In the genomic region with DNA sequence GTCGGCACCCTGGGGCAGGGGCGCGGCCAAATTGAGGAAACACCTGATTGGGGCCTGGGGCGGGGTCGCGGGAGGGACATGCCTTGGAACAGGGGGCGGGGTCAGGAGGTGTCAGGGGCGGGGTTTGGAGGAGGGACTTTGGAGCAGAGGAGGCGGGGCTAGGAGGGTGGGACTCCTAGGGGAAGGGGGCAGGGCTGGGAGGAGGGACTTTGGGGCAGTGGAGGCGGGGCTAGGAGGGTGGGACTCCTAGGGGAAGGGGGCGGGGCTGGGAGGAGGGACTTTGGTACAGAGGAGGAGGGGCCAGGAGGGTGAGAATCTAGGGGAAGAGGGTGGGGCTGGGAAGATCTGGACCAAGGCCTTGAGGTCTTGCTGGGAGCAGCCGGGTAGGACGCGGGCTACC, we compare ENCODE assay signal across 9 cellular contexts. TPM values are rescaled to one million over a fixed set of nuclear protein-coding genes. Genes with fewer than 3 reads are reported as not detected.
A peak's percentile ranks its signal among the peaks of the same experiment; 100 is the strongest.
DNase-seq lines count a peak whose midpoint lies in the region; ATAC-seq, FAIRE-seq and TF ChIP-seq lines count a peak whose summit lies in the region.
"Had no signal": no experiment of that assay in that cellular context is flagged by ENCODE, and none has a peak within 500 bp of the region (broad histone marks: within the 10 kb centered on the region; RNA-seq: fewer than 3 reads in every experiment).

No MANE protein-coding gene starts in this region.

- H2BK5ac ChIP-seq in H9 (ENCODE audit: insufficient read length, low read length): no peak overlapping the region

- ATAC-seq in GM21786 (IDR thresholded peaks at IDR 0.05; ENCODE audit: unreplicated experiment): no peak

- no peak overlapping the region for H2BK20ac ChIP-seq in H9 (ENCODE audit: low read depth, low read length, poor library complexity, severe bottlenecking)

- H3K36me3 Mint-ChIP-seq in H9 (ENCODE audit: insufficient read depth in 1 of 3, low read depth in 3 of 3): peaks cover 0 to 15% (median 9%) of the 10 kb centered on the region in 3 experiments; a peak in 4 of 7 replicates
- H3K36me3 Mint-ChIP-seq in T-helper 2 cell treated with Interferon-gamma antibody and Interleukin-4, amounts not matched to agents 5 μg/mL and 100 μg/mL, for 36 hours (ENCODE audit: low read depth): no peaks in the 10 kb centered on the region

- H3K27ac Mint-ChIP-seq in H9: no peak overlapping the region
- no peak overlapping the region for H3K27ac Mint-ChIP-seq in T-helper 2 cell treated with Interferon-gamma antibody and Interleukin-4, amounts not matched to agents 5 μg/mL and 100 μg/mL, for 36 hours
- H3K27ac Mint-ChIP-seq: brain had no signal

- H4K8ac ChIP-seq in H9 (replicated peaks; ENCODE audit: insufficient read length, low read depth, low read length): no peak overlapping the region

- WGBS in H9 (ENCODE audit: extremely low coverage, insufficient read length, low lambda C conversion rate): no CpG with 5 or more reads among the region's 14 CpGs

- FAIRE-seq in kidney (lab: Jason Lieb, UNC): no peak

- peaks cover 22 to 33% of the 10 kb centered on the region in 2 experiments for H3K4me1 Mint-ChIP-seq in H9
- H3K4me1 Mint-ChIP-seq in T-helper 2 cell treated with Interferon-gamma antibody and Interleukin-4, amounts not matched to agents 5 μg/mL and 100 μg/mL, for 36 hours (ENCODE audit: low read depth): peaks cover 21% of the 10 kb centered on the region
- H3K4me1 Mint-ChIP-seq: brain had no signal

- H3K79me2 ChIP-seq in H9 (ENCODE audit: insufficient read depth, low read length): no peaks in the 10 kb centered on the region

- no peak overlapping the region for H2AK5ac ChIP-seq in H9 (ENCODE audit: insufficient read length, low read length)

- H2BK12ac ChIP-seq in H9 (ENCODE audit: insufficient read length, low read depth, low read length): no peak overlapping the region

- H3K27me3 Mint-ChIP-seq in H9 (ENCODE audit: low read depth): no peaks in the 10 kb centered on the region
- peaks cover 21% of the 10 kb centered on the region for H3K27me3 Mint-ChIP-seq in T-helper 2 cell treated with Interferon-gamma antibody and Interleukin-4, amounts not matched to agents 5 μg/mL and 100 μg/mL, for 36 hours (ENCODE audit: low read depth)

- H3K18ac ChIP-seq in H9 (ENCODE audit: insufficient read length, low read depth, low read length): no peak overlapping the region

- no peak for TF ChIP-seq CTCF in 22Rv1 (IDR thresholded peaks at IDR 0.05)
- no peak for TF ChIP-seq CTCF in H9 (conservative IDR thresholded peaks at IDR 0.05)
- no peak for TF ChIP-seq CTCF in kidney (IDR thresholded peaks at IDR 0.05; ENCODE audit: borderline replicate concordance, extremely low read depth, insufficient read depth)

- no peak overlapping the region for H3K4me3 ChIP-seq in kidney (ENCODE audit: low read length in 2 of 2)

- peak; percentile 94 for DNase-seq in H9
- DNase-seq in T-helper 2 cell treated with Interferon-gamma antibody and Interleukin-4, amounts not matched to agents 5 μg/mL and 100 μg/mL, for 36 hours (ENCODE audit: low spot score): peak; percentile 55
- DNase-seq in astrocyte of the hippocampus (ENCODE audit: low read depth, low spot score): peak; percentile 70
- DNase-seq in kidney: peak; percentile 93
- DNase-seq in stimulated activated CD4-positive, alpha-beta T cell treated with anti-CD3 and anti-CD28 coated beads, TNF-alpha, amount 100 ng/mL, for 4 hours (ENCODE audit: low read depth in 3 of 3): peak in 2 of 3 experiments; percentile 39 to 58
- no peak for DNase-seq in H4 (ENCODE audit: low spot score)

- H3K27ac ChIP-seq in 22Rv1: 0 out of 2 replicates have a peak overlapping the region, but pooled peaks have one; percentile 26
- H3K27ac ChIP-seq in H9 (ENCODE audit: insufficient read length, low read depth, low read length): no peak overlapping the region
- no peak overlapping the region for H3K27ac ChIP-seq in kidney (ENCODE audit: low read depth in 2 of 2, low read length in 2 of 2)

- H4K91ac ChIP-seq in H9 (ENCODE audit: insufficient read length, low read depth, low read length): no peak overlapping the region

- H2BK120ac ChIP-seq in H9 (ENCODE audit: low read depth, low read length, poor library complexity, severe bottlenecking): no peak overlapping the region

- H3K56ac ChIP-seq in H9 (ENCODE audit: insufficient read length, low read depth, low read length): no peak overlapping the region

- no peak overlapping the region for H3K4me2 ChIP-seq in H9 (ENCODE audit: insufficient read depth, insufficient read length, low read length)

- no peak overlapping the region for H4K5ac ChIP-seq in H9 (ENCODE audit: insufficient read length, low read depth, low read length)

- H4K20me1 ChIP-seq in H9 (ENCODE audit: control insufficient read depth, insufficient read depth, insufficient read length): peaks cover 3% of the 10 kb centered on the region

- no peak overlapping the region for H3K14ac ChIP-seq in H9 (ENCODE audit: insufficient read depth, low read length)

- H3K4me1 ChIP-seq in H9 (ENCODE audit: insufficient read depth, low read length) (peaks cover 3% of the 10 kb centered on the region; the same call in 1 of the 2 replicates), kidney (ENCODE audit: control insufficient read depth in 1 of 2, insufficient read depth in 1 of 2, low read depth in 1 of 2, low read length in 2 of 2) (peaks cover 0 to 2% of the 10 kb centered on the region in 2 donors)

- H3K4me3 Mint-ChIP-seq in H9: peak overlapping the region; percentile 80 to 87; a peak in 4 of 5 replicates
- peak overlapping the region; percentile 43 for H3K4me3 Mint-ChIP-seq in T-helper 2 cell treated with Interferon-gamma antibody and Interleukin-4, amounts not matched to agents 5 μg/mL and 100 μg/mL, for 36 hours

- H3T11ph ChIP-seq in H9 (ENCODE audit: low read length): no peak overlapping the region

- no peaks in the 10 kb centered on the region for H3K9me3 Mint-ChIP-seq in H9
- H3K9me3 Mint-ChIP-seq in T-helper 2 cell treated with Interferon-gamma antibody and Interleukin-4, amounts not matched to agents 5 μg/mL and 100 μg/mL, for 36 hours: no peaks in the 10 kb centered on the region

- H3K4ac ChIP-seq in H9 (ENCODE audit: low read depth, low read length): no peak overlapping the region

- no peaks in the 10 kb centered on the region for H3K79me1 ChIP-seq in H9 (ENCODE audit: insufficient read depth, low read depth, low read length, poor library complexity, severe bottlenecking)

- H3K9me3 ChIP-seq in H9 (ENCODE audit: control insufficient read depth, low read depth, low read length): no peaks in the 10 kb centered on the region
- H3K9me3 ChIP-seq in kidney (ENCODE audit: control insufficient read depth in 1 of 2, low read length in 2 of 2): no peaks in the 10 kb centered on the region

- H3K36me3 ChIP-seq in kidney (ENCODE audit: control insufficient read depth in 1 of 2, insufficient read depth in 2 of 2, low read length in 2 of 2): no peaks in the 10 kb centered on the region

- no peaks in the 10 kb centered on the region for H3K23me2 ChIP-seq in H9 (ENCODE audit: insufficient read length, low read depth, low read length, poor library complexity, severe bottlenecking)

- intact Hi-C loops in kidney (cut with DNase I): no loop called here

- H2AFZ ChIP-seq in H9 (ENCODE audit: low read length): no peak overlapping the region

- no peak overlapping the region for H3K9ac ChIP-seq in H9 (ENCODE audit: extremely low read depth, insufficient read length, low read length)
- no peak overlapping the region for H3K9ac ChIP-seq in kidney (ENCODE audit: low read length in 2 of 2)

- H3K27me3 ChIP-seq in H9 (ENCODE audit: insufficient read depth, low read length): no peaks in the 10 kb centered on the region

- no peak overlapping the region for H2BK15ac ChIP-seq in H9 (ENCODE audit: low read depth, low read length)

- H3K23ac ChIP-seq in H9 (ENCODE audit: insufficient read length, low read depth, low read length): no peak overlapping the region

RNA-seq across cellular contexts. Expression of a gene that starts 21.9 kb away (rescaled TPM):
- 5.9 and 6.2 TPM in 2 replicates for total RNA-seq in H9 (2021)
- 0.54 TPM for total RNA-seq in kidney
- 0.13 TPM for polyA plus RNA-seq in kidney (ENCODE audit: insufficient read depth, low read depth, low replicate concordance)
- not detected in 2 replicates for total RNA-seq in H4 (2014; rRNA removed; shearing (Covaris generic))

RNA-seq across cellular contexts. Expression of a gene that starts 24.0 kb away (rescaled TPM):
- total RNA-seq in H9 (2021) (195 and 198 TPM in 2 replicates), kidney (169 TPM)
- 204 TPM for polyA plus RNA-seq in kidney (ENCODE audit: insufficient read depth, low read depth, low replicate concordance)
- 127 and 219 TPM in 2 replicates for total RNA-seq in H4 (2014; rRNA removed; shearing (Covaris generic))

RNA-seq across cellular contexts. Expression of a gene that starts 30.4 kb away (rescaled TPM):
- total RNA-seq in H9 (2021) (92.0 and 94.6 TPM in 2 replicates), kidney (34.0 TPM)
- 19.0 TPM for polyA plus RNA-seq in kidney (ENCODE audit: insufficient read depth, low read depth, low replicate concordance)
- total RNA-seq in H4 (2014; rRNA removed; shearing (Covaris generic)): 54.8 and 65.5 TPM in 2 replicates

RNA-seq across cellular contexts. Expression of a gene that starts 40.0 kb away (rescaled TPM):
- total RNA-seq in H9 (2021) (1.1 and 1.2 TPM in 2 replicates), kidney (1.0 TPM)
- 0.28 TPM for polyA plus RNA-seq in kidney (ENCODE audit: insufficient read depth, low read depth, low replicate concordance)
- total RNA-seq in H4 (2014; rRNA removed; shearing (Covaris generic)): 0.23 and 0.41 TPM in 2 replicates

RNA-seq across cellular contexts. Expression of a gene that starts 51.2 kb away (rescaled TPM):
- 0.31 TPM in 1 of 2 replicates, not detected in the other for total RNA-seq in H9 (2021)
- not detected for total RNA-seq in kidney
- polyA plus RNA-seq in kidney (ENCODE audit: insufficient read depth, low read depth, low replicate concordance): not detected
- total RNA-seq in H4 (2014; rRNA removed; shearing (Covaris generic)): 0.35 TPM in 1 of 2 replicates, not detected in the other
